In genomic region chr17:6070280-6070894, GRCh38 we compare ENCODE assay signal across 8 cellular contexts. TPM values are rescaled to one million over a fixed set of nuclear protein-coding genes. Genes with fewer than 3 reads are reported as not detected.
A peak's percentile ranks its signal among the peaks of the same experiment; 100 is the strongest.
DNase-seq lines count a peak whose midpoint lies in the region; ATAC-seq, FAIRE-seq and TF ChIP-seq lines count a peak whose summit lies in the region.

WSCD1 (plus strand) TSS chr17:6070379; CDS start chr17:6080659, 10,280 bp downstream.

- H3K27me3 ChIP-seq in A673 (replicated peaks; ENCODE audit: insufficient read depth, low read depth, low read length, poor library complexity): peaks cover 64% of the 10 kb centered on the region
- peaks cover 7% of the 10 kb centered on the region; the same call in 1 of the 2 replicates for H3K27me3 ChIP-seq in HAP-1 (ENCODE audit: low read depth)
- peaks cover 83% of the 10 kb centered on the region for H3K27me3 ChIP-seq in smooth muscle cell (ENCODE audit: low read depth)

- H3K27me3 Mint-ChIP-seq in brain: peaks cover 22% of the 10 kb centered on the region

- POLR2A ChIA-PET in A673 (lab: Charles Lee; ENCODE audit: low non-redundant PET): no interaction called here

- in situ Hi-C loops in HAP-1 (cut with MboI; ENCODE audit: low sequenced_read_pairs): no loop called here

- CTCF ChIA-PET in A673 (lab: Charles Lee): no interaction called here

- H3K4me1 Mint-ChIP-seq in brain: peaks cover 57% of the 10 kb centered on the region

- H3K4me3 Mint-ChIP-seq in brain: peak within 1 kb of the TSS; percentile 90 to 96 (median 95)

- H3K27ac Mint-ChIP-seq in brain: peak within 1 kb of the TSS; percentile 93 to 95 (median 95)

- H3K27ac ChIP-seq in A673 (ENCODE audit: low read depth, low read length, poor library complexity, severe bottlenecking): no peak within 1 kb of the TSS
- no peak within 1 kb of the TSS for H3K27ac ChIP-seq in kidney (ENCODE audit: low read depth in 2 of 2, low read length in 2 of 2)
- H3K27ac ChIP-seq in smooth muscle cell (ENCODE audit: low read depth): no peak within 1 kb of the TSS

- H4K20me1 ChIP-seq in smooth muscle cell (ENCODE audit: low read depth): no peaks in the 10 kb centered on the region

- H3K4me1 ChIP-seq in A673 (ENCODE audit: insufficient read depth, low read length, poor library complexity, severe bottlenecking) (no peaks in the 10 kb centered on the region), HAP-1 (peaks cover 4% of the 10 kb centered on the region; the same call in 1 of the 2 replicates), kidney (ENCODE audit: control insufficient read depth in 1 of 2, insufficient read depth in 1 of 2, low read depth in 1 of 2, low read length in 2 of 2) (peaks cover 0 to 13% of the 10 kb centered on the region in 2 donors), smooth muscle cell (ENCODE audit: low read depth) (no peaks in the 10 kb centered on the region)

- intact Hi-C loops in A673 (cut with micrococcal nuclease; ENCODE audit: unreplicated experiment): no loop called here
- intact Hi-C loops in kidney (cut with DNase I): loop anchor here (10.0 kb wide), 1 partner anchor 74 kb away; no protein-coding TSS in a partner anchor

- ATAC-seq in HG03469 (IDR thresholded peaks at IDR 0.05; ENCODE audit: unreplicated experiment): no peak

- H2AFZ ChIP-seq in smooth muscle cell (ENCODE audit: low read depth): no peak within 1 kb of the TSS

- H3K79me2 ChIP-seq in smooth muscle cell (ENCODE audit: low read depth): no peaks in the 10 kb centered on the region

- peak within 1 kb of the TSS; percentile 10 to 44 for H3K9ac ChIP-seq in kidney (ENCODE audit: low read length in 2 of 2)
- no peak within 1 kb of the TSS for H3K9ac ChIP-seq in smooth muscle cell (ENCODE audit: low read depth)

- H3K4me3 ChIP-seq in A673 (ENCODE audit: low read depth, low read length, poor library complexity, severe bottlenecking): peak within 1 kb of the TSS; percentile 37
- H3K4me3 ChIP-seq in HAP-1: peak within 1 kb of the TSS; percentile 49
- H3K4me3 ChIP-seq in kidney (ENCODE audit: low read length in 2 of 2): peak within 1 kb of the TSS; percentile 71 to 76
- H3K4me3 ChIP-seq in smooth muscle cell: peak within 1 kb of the TSS; percentile 45

- BruUV-seq in A673 (replicated peaks; lab: Mats Ljungman, UMichigan): no TSS peak

- DNase-seq in A673 (ENCODE audit: low spot score) (peak; percentile 23), HAP-1 (ENCODE audit: low spot score in 2 of 2) (peak; percentile 13 to 61), kidney (peak; percentile 73), smooth muscle cell (lab: John Stamatoyannopoulos, UW; ENCODE audit: unreplicated experiment) (no peak), amniotic stem cell (lab: John Stamatoyannopoulos, UW) (no peak), dedifferentiated amniotic fluid mesenchymal stem cell (ENCODE audit: extremely low spot score) (no peak)

- no peak for FAIRE-seq in kidney (lab: Jason Lieb, UNC)

- H3K36me3 Mint-ChIP-seq in brain: no peaks in the 10 kb centered on the region

- H3K9me3 ChIP-seq in A673 (ENCODE audit: low read depth, low read length, poor library complexity, severe bottlenecking): no peaks in the 10 kb centered on the region
- H3K9me3 ChIP-seq in HAP-1: no peaks in the 10 kb centered on the region
- H3K9me3 ChIP-seq in kidney (ENCODE audit: control insufficient read depth in 1 of 2, low read length in 2 of 2): no peaks in the 10 kb centered on the region
- no peaks in the 10 kb centered on the region for H3K9me3 ChIP-seq in smooth muscle cell (replicated peaks; ENCODE audit: low read depth)

- no peak for TF ChIP-seq CTCF in A673 (conservative IDR thresholded peaks at IDR 0.05; ENCODE audit: low read depth, low read length)
- TF ChIP-seq CTCF in brain (conservative IDR thresholded peaks at IDR 0.05): no peak
- no peak for TF ChIP-seq CTCF in kidney (IDR thresholded peaks at IDR 0.05; ENCODE audit: borderline replicate concordance, extremely low read depth, insufficient read depth)
- no peak for TF ChIP-seq CTCF in smooth muscle cell (IDR thresholded peaks at IDR 0.05; ENCODE audit: borderline replicate concordance, insufficient read depth, poor library complexity, severe bottlenecking)

- H3F3A ChIP-seq in smooth muscle cell (ENCODE audit: low read depth): no peaks in the 10 kb centered on the region

- H3K4me2 ChIP-seq in smooth muscle cell: peak within 1 kb of the TSS; percentile 84

- peaks cover 0 to 5% (median 0%) of the 10 kb centered on the region in 5 experiments for H3K9me3 Mint-ChIP-seq in brain

- H3K36me3 ChIP-seq in A673 (ENCODE audit: insufficient read depth, low read length, poor library complexity, severe bottlenecking) (no peaks in the 10 kb centered on the region), HAP-1 (replicated peaks) (no peaks in the 10 kb centered on the region), kidney (ENCODE audit: control insufficient read depth in 1 of 2, insufficient read depth in 2 of 2, low read length in 2 of 2) (no peaks in the 10 kb centered on the region), smooth muscle cell (ENCODE audit: low read depth) (no peaks in the 10 kb centered on the region)

- WGBS in smooth muscle cell (ENCODE audit: low lambda C conversion rate): 0% methylated on average over 14 of the region's 94 CpGs

RNA-seq across cellular contexts. Expression of gene WSCD1, which starts in this region (rescaled TPM):
- total RNA-seq in A673 (2021) (0.28 and 0.48 TPM in 2 replicates), kidney (14.5 TPM), smooth muscle cell (0.18 TPM in 1 of 2 replicates, not detected in the other)
- polyA plus RNA-seq in brain (ENCODE audit: insufficient read depth, low read depth, low replicate concordance) (50.7 TPM), kidney (ENCODE audit: insufficient read depth, low read depth, low replicate concordance) (5.4 TPM), smooth muscle cell (0.18 TPM in 1 of 2 replicates, not detected in the other)

Comparison
In these comparisons a context has a peak if more than half of its experiments do, and no peak if none do; other contexts are left out.
1. RNA of gene WSCD1 (total RNA-seq): 14.5 TPM in kidney (single experiment); 0.28 to 0.48 TPM in A673 and 0.18 TPM in smooth muscle cell; every median in the first group is over 10 times any median in the second.
2. Peak in DNase-seq and H3K4me3 ChIP-seq in A673; RNA of the gene not detected or under 1 TPM.
3. DNase-seq: peak in HAP-1 (2 of 2) and kidney (single experiment); none in smooth muscle cell (single experiment), amniotic stem cell (single experiment) and dedifferentiated amniotic fluid mesenchymal stem cell (single experiment).
4. Peak in every context shown above with its lines, with median percentiles within 50 percentile points of each other: H3K4me3 ChIP-seq.